8 cellular contexts compared by ENCODE assay signal in the genomic region with DNA sequence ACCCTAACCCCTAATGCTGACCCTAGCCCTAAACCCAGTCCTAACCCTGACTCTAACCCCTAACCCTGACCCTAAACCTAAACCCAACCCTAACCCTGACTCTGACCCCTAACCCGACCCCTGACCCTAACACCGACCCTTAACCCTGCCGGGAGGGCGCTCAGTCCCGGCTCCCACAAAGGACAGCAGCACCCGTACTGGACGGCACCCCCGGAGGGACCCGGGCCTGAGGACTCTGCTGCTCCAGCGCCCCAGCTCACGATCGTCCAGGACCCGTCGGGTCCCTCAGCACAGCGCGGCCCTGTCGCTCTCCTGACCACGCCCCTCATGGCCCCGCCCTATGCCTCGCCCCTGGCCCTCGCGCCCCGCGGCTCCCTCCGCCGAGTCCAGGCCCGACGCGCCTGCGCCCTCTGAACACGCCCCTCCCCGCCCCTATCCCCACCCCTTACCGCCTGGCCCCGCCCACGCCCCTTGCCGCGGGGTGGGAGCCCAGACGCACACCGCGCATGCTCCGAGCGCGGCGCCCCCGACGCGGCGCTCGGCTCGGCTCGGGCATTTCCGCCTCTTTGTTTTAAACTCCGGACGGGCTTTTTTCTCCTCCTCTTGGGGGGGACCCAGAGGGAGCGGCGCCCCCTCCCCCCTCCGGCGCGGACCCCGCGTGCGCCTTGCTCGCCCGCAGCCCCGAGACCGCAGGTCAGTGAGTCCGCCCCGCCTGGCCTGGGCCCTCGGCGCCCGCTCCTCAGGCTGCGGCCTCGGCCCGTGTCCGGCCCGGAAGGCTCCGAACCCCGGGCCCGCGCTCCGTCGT. TPM values are rescaled to one million over a fixed set of nuclear protein-coding genes. Genes with fewer than 3 reads are reported as not detected.
A peak's percentile ranks its signal among the peaks of the same experiment; 100 is the strongest.
DNase-seq lines count a peak whose midpoint lies in the region; ATAC-seq and TF ChIP-seq lines count a peak whose summit lies in the region.

Gene PCGF3 (plus strand): TSS at position 555 of the 805 bp plus-strand sequence. CDS start 27,849 bp downstream, outside the sequence.

- peak within 1 kb of the TSS; percentile 85 for H3K27ac Mint-ChIP-seq in T-helper 2 cell treated with Interferon-gamma antibody and Interleukin-4, amounts not matched to agents 5 μg/mL and 100 μg/mL, for 36 hours

- no peak for TF ChIP-seq CTCF in ascending aorta (IDR thresholded peaks at IDR 0.05)
- no peak for TF ChIP-seq CTCF in vagina (IDR thresholded peaks at IDR 0.05)

- ATAC-seq in GM18508 (IDR thresholded peaks at IDR 0.05; ENCODE audit: insufficient read depth, unreplicated experiment) (peak; percentile 66), HG02981 (IDR thresholded peaks at IDR 0.05; ENCODE audit: unreplicated experiment) (peak; percentile 94), right cardiac atrium (peak; percentile 97 to 98)

- DNase-seq in NCI-H2029 (lab: John Stamatoyannopoulos, UW) (peak; percentile 88), ascending aorta (ENCODE audit: low spot score in 2 of 2) (peak; percentile 81 to 98), right cardiac atrium (peak; percentile 98 to 99 (median 99)), vagina (ENCODE audit: extremely low spot score in 2 of 2) (peak in 1 of 2 donors; percentile 97)
- DNase-seq in T-helper 2 cell treated with Interferon-gamma antibody and Interleukin-4, amounts not matched to agents 5 μg/mL and 100 μg/mL, for 36 hours (ENCODE audit: low spot score), result peak; percentile 94

- H3K27ac ChIP-seq in ascending aorta (peak within 1 kb of the TSS; percentile 79 to 92), right cardiac atrium (ENCODE audit: low read length) (peak within 1 kb of the TSS; percentile 67), rectal smooth muscle tissue (ENCODE audit: low read depth, low read length) (peak within 1 kb of the TSS; percentile 72), vagina (peak within 1 kb of the TSS; percentile 90)

- no peaks in the 10 kb centered on the region for H3K9me3 Mint-ChIP-seq in T-helper 2 cell treated with Interferon-gamma antibody and Interleukin-4, amounts not matched to agents 5 μg/mL and 100 μg/mL, for 36 hours

- H3K9me3 ChIP-seq in ascending aorta (no peaks in the 10 kb centered on the region), right cardiac atrium (ENCODE audit: control insufficient read depth, low read length) (no peaks in the 10 kb centered on the region), vagina (no peaks in the 10 kb centered on the region)

- TF ChIP-seq POLR2A in vagina (IDR thresholded peaks at IDR 0.05), result peak in 1 of 2 donors; percentile 42

- peak within 1 kb of the TSS; percentile 75 to 100 for H3K4me3 ChIP-seq in ascending aorta
- H3K4me3 ChIP-seq in right cardiac atrium (ENCODE audit: low read length), result peak within 1 kb of the TSS; percentile 88
- peak within 1 kb of the TSS; percentile 88 for H3K4me3 ChIP-seq in rectal smooth muscle tissue (ENCODE audit: low read length)
- H3K4me3 ChIP-seq in vagina, result peak within 1 kb of the TSS; percentile 81 to 98

- peaks cover 6 to 13% of the 10 kb centered on the region in 2 donors for H3K4me1 ChIP-seq in ascending aorta
- peaks cover 7% of the 10 kb centered on the region for H3K4me1 ChIP-seq in right cardiac atrium (ENCODE audit: control insufficient read depth, insufficient read depth, low read length)
- H3K4me1 ChIP-seq in rectal smooth muscle tissue (ENCODE audit: control insufficient read depth, insufficient read depth, low read length), result peaks cover 13% of the 10 kb centered on the region
- peaks cover 41% of the 10 kb centered on the region for H3K4me1 ChIP-seq in vagina

- H3K36me3 Mint-ChIP-seq in T-helper 2 cell treated with Interferon-gamma antibody and Interleukin-4, amounts not matched to agents 5 μg/mL and 100 μg/mL, for 36 hours (ENCODE audit: low read depth), result peaks cover 6% of the 10 kb centered on the region

- no peaks in the 10 kb centered on the region for H3K27me3 ChIP-seq in ascending aorta
- H3K27me3 ChIP-seq in right cardiac atrium (ENCODE audit: control insufficient read depth, insufficient read depth), result no peaks in the 10 kb centered on the region
- H3K27me3 ChIP-seq in rectal smooth muscle tissue (ENCODE audit: control insufficient read depth, insufficient read depth, low read length), result no peaks in the 10 kb centered on the region
- no peaks in the 10 kb centered on the region for H3K27me3 ChIP-seq in vagina

- H3K27me3 Mint-ChIP-seq in T-helper 2 cell treated with Interferon-gamma antibody and Interleukin-4, amounts not matched to agents 5 μg/mL and 100 μg/mL, for 36 hours (ENCODE audit: low read depth), result no peaks in the 10 kb centered on the region

- WGBS in right cardiac atrium, result 2% methylated on average over 81 of the region's 82 CpGs

- intact Hi-C loops in ascending aorta (cut with DNase I), result loop anchor here (1.0 to 5.0 kb wide), 4 partner anchors 31 to 1302 kb away; partner anchors contain the start of genes ATP5ME, MYL5, NELFA and ZNF141
- intact Hi-C loops in right cardiac atrium (cut with DNase I), result no loop called here
- intact Hi-C loops in vagina (cut with DNase I), result loop anchor here (2.0 kb wide), 1 partner anchor 31 kb away; the partner anchor contains the start of genes ATP5ME and MYL5

- H3K36me3 ChIP-seq in ascending aorta, result no peaks in the 10 kb centered on the region
- no peaks in the 10 kb centered on the region for H3K36me3 ChIP-seq in rectal smooth muscle tissue (ENCODE audit: control insufficient read depth, insufficient read depth, low read length)
- H3K36me3 ChIP-seq in vagina, result no peaks in the 10 kb centered on the region

- peaks cover 12% of the 10 kb centered on the region for H3K4me1 Mint-ChIP-seq in T-helper 2 cell treated with Interferon-gamma antibody and Interleukin-4, amounts not matched to agents 5 μg/mL and 100 μg/mL, for 36 hours (ENCODE audit: low read depth)

- H3K4me3 Mint-ChIP-seq in T-helper 2 cell treated with Interferon-gamma antibody and Interleukin-4, amounts not matched to agents 5 μg/mL and 100 μg/mL, for 36 hours, result peak within 1 kb of the TSS; percentile 87

- peak within 1 kb of the TSS; percentile 93 for H3K9ac ChIP-seq in rectal smooth muscle tissue (ENCODE audit: low read length)

RNA-seq across cellular contexts. Expression of gene PCGF3, which starts in this region (rescaled TPM):
- total RNA-seq in ascending aorta, result 124 TPM
- 10 to 100 TPM; 25.0 to 28.6 (median 26.4) TPM for total RNA-seq in right cardiac atrium
- polyA plus RNA-seq in right cardiac atrium, result 30.1 TPM
- 64.8 TPM for total RNA-seq in vagina

Comparison
In these comparisons a context has a peak if more than half of its experiments do, and no peak if none do; other contexts are left out.
1. intact Hi-C loops: an anchor here in ascending aorta (1.0 to 5.0 kb wide) and vagina (2.0 kb wide); none called in right cardiac atrium.